ENCODE assay signal across 9 cellular contexts in genomic region chr2:102664439-102665042, GRCh38. TPM values are rescaled to one million over a fixed set of nuclear protein-coding genes. Genes with fewer than 3 reads are reported as not detected.
DNase-seq lines count a peak whose midpoint lies in the region; ATAC-seq and TF ChIP-seq lines count a peak whose summit lies in the region.
"Had no signal": no experiment of that assay in that cellular context is flagged by ENCODE, and none has a peak within 500 bp of the region (broad histone marks: within the 10 kb centered on the region; RNA-seq: fewer than 3 reads in every experiment).

No MANE protein-coding gene starts in this region.

- intact Hi-C loops in Calu3 (cut with micrococcal nuclease; ENCODE audit: unreplicated experiment), result no loop called here
- intact Hi-C loops in spleen (cut with DNase I; ENCODE audit: low total_unique reads), result no loop called here
- intact Hi-C loops in vagina (cut with DNase I), result no loop called here

- H3K9me3 Mint-ChIP-seq in Calu3 (ENCODE audit: low read depth, unreplicated experiment), result no peaks in the 10 kb centered on the region
- no peaks in the 10 kb centered on the region for H3K9me3 Mint-ChIP-seq in effector memory CD8-positive, alpha-beta T cell
- H3K9me3 Mint-ChIP-seq: naive thymus-derived CD8-positive, alpha-beta T cell had no signal

- H3K36me3 Mint-ChIP-seq in Calu3 (ENCODE audit: insufficient read depth, unreplicated experiment), result peaks cover 4% of the 10 kb centered on the region
- no peaks in the 10 kb centered on the region for H3K36me3 Mint-ChIP-seq in effector memory CD8-positive, alpha-beta T cell (ENCODE audit: insufficient read depth)

- H3K9me3 ChIP-seq in HEK293 (ENCODE audit: control insufficient read depth, insufficient read depth, low read depth, low read length) (no peaks in the 10 kb centered on the region), spleen (no peaks in the 10 kb centered on the region), vagina (no peaks in the 10 kb centered on the region)

- CTCF ChIA-PET in Calu3 (lab: Charles Lee) (no interaction called here), HEK293 (lab: Yijun Ruan, JAX) (interaction anchor here (0.6 to 1.2 kb wide), 2 partner anchors 89 to 176 kb away, joined by 3 read pairs; no protein-coding TSS in a partner anchor)

- H3K27ac Mint-ChIP-seq in Calu3 (ENCODE audit: unreplicated experiment), result no peak overlapping the region
- H3K27ac Mint-ChIP-seq in effector memory CD8-positive, alpha-beta T cell, result no peak overlapping the region
- H3K27ac Mint-ChIP-seq: naive thymus-derived CD8-positive, alpha-beta T cell had no signal

- POLR2A ChIA-PET in HEK293 (lab: Yijun Ruan, JAX), result no interaction called here

- TF ChIP-seq CTCF in Calu3 (IDR thresholded peaks at IDR 0.05; ENCODE audit: unreplicated experiment), result no peak
- TF ChIP-seq CTCF in HEK293 (tag by site-specific recombination; IDR thresholded peaks at IDR 0.05), result no peak
- TF ChIP-seq CTCF in kidney epithelial cell (IDR thresholded peaks at IDR 0.05; ENCODE audit: insufficient read depth, low read length, poor library complexity, severe bottlenecking), result no peak
- no peak for TF ChIP-seq CTCF in spleen (IDR thresholded peaks at IDR 0.05 in 8 of 11, conservative IDR thresholded peaks at IDR 0.05 in 3 of 11)
- TF ChIP-seq CTCF in vagina (IDR thresholded peaks at IDR 0.05), result no peak

- H3K27me3 ChIP-seq in kidney epithelial cell (ENCODE audit: control insufficient read depth, insufficient read depth, low read length) (no peaks in the 10 kb centered on the region), spleen (replicated peaks in 1 of 7) (peaks cover 0 to 10% (median 0%) of the 10 kb centered on the region in 7 donors), vagina (no peaks in the 10 kb centered on the region)

- H3K36me3 ChIP-seq in HEK293 (ENCODE audit: control insufficient read depth in 2 of 2, insufficient read depth in 1 of 2, low read length in 2 of 2) (no peaks in the 10 kb centered on the region), kidney epithelial cell (ENCODE audit: control insufficient read depth, insufficient read depth, low read length) (no peaks in the 10 kb centered on the region), spleen (no peaks in the 10 kb centered on the region), vagina (no peaks in the 10 kb centered on the region)

- H3K4me1 Mint-ChIP-seq in Calu3 (ENCODE audit: low read depth, unreplicated experiment), result peaks cover 42% of the 10 kb centered on the region
- H3K4me1 Mint-ChIP-seq in effector memory CD8-positive, alpha-beta T cell (ENCODE audit: low read depth in 2 of 2), result peaks cover 0 to 4% of the 10 kb centered on the region in 2 donors

- H3K4me3 ChIP-seq in HEK293 (ENCODE audit: low read depth, low read length) (no peak overlapping the region), kidney epithelial cell (ENCODE audit: low read depth, low read length) (no peak overlapping the region), spleen (no peak overlapping the region), vagina (no peak overlapping the region)

- 58 to 79% (median 72%) methylated on average over 2 of the region's 2 CpGs for WGBS in spleen, 5 donors

- no peak for ATAC-seq in effector memory CD8-positive, alpha-beta T cell (replicated peaks)

- H3K4me3 Mint-ChIP-seq in Calu3 (ENCODE audit: low read depth, unreplicated experiment), result no peak overlapping the region
- no peak overlapping the region for H3K4me3 Mint-ChIP-seq in effector memory CD8-positive, alpha-beta T cell
- H3K4me3 Mint-ChIP-seq: naive thymus-derived CD8-positive, alpha-beta T cell had no signal

- no TSS peak for BruUV-seq in Calu3 (replicated peaks; lab: Mats Ljungman, UMichigan)

- H3K4me1 ChIP-seq in HEK293 (ENCODE audit: control insufficient read depth, insufficient read depth, low read length), result no peaks in the 10 kb centered on the region
- no peaks in the 10 kb centered on the region for H3K4me1 ChIP-seq in spleen
- no peaks in the 10 kb centered on the region for H3K4me1 ChIP-seq in vagina

- H3K27me3 Mint-ChIP-seq in Calu3 (ENCODE audit: unreplicated experiment), result no peaks in the 10 kb centered on the region
- H3K27me3 Mint-ChIP-seq in effector memory CD8-positive, alpha-beta T cell, result peaks cover 30 to 58% of the 10 kb centered on the region in 2 donors

- TF ChIP-seq POLR2A in spleen (IDR thresholded peaks at IDR 0.05), result no peak
- no peak for TF ChIP-seq POLR2A in vagina (IDR thresholded peaks at IDR 0.05)

- H3K27ac ChIP-seq in HEK293 (ENCODE audit: extremely low read depth, low read depth, low read length) (no peak overlapping the region), spleen (no peak overlapping the region), vagina (no peak overlapping the region)

- peak; percentile 53 for DNase-seq in Calu3
- peak; percentile 53 to 59 for DNase-seq in activated CD4-positive, alpha-beta T cell treated with anti-CD3 and anti-CD28 coated beads for 4 hours
- DNase-seq in kidney epithelial cell (ENCODE audit: low read depth), result peak; percentile 88
- no peak for DNase-seq in effector memory CD8-positive, alpha-beta T cell
- no peak for DNase-seq in spleen
- DNase-seq in vagina (ENCODE audit: extremely low spot score in 2 of 2), result no peak
- DNase-seq in NCI-H146 treated with DMSO at 0.1 percent for 48 hours (lab: John Stamatoyannopoulos, UW; ENCODE audit: unreplicated experiment), result no peak
- DNase-seq: naive thymus-derived CD8-positive, alpha-beta T cell had no signal

TF ChIP-seq in HEK293, 187 proteins besides CTCF, POLR2A, EP300 and RAD21:
- TF ChIP-seq ZFHX2 (tag by site-specific recombination; conservative IDR thresholded peaks at IDR 0.05) (peak; percentile 74), EGR2 (tag by site-specific recombination; IDR thresholded peaks at IDR 0.05; ENCODE audit: low read depth) (peak; percentile 72), TCF7L2 (IDR thresholded peaks at IDR 0.05; ENCODE audit: borderline replicate concordance, low read depth, low read length) (no peak), SP3 (tag by site-specific recombination; IDR thresholded peaks at IDR 0.05) (peak; percentile 33; the same call in 1 of the 2 replicates), SP7 (tag by site-specific recombination; IDR thresholded peaks at IDR 0.05) (0 out of 2 replicates have a peak, but pooled peaks have one; percentile 12)
TF ChIP-seq in HEK293: peak in this region for 4.

RNA-seq across cellular contexts. Expression of gene SLC9A2, which starts 45.2 kb away (rescaled TPM):
- total RNA-seq in Calu3 (2022) (5.7 and 5.9 TPM in 2 replicates), kidney epithelial cell (3.4 and 4.9 TPM in 2 replicates), spleen (under 1 TPM in 1 of 7 donors, not detected in 6; 0.20 TPM), vagina (not detected)
- polyA plus RNA-seq in spleen, result under 1 TPM in 1 of 3 donors, not detected in 2; 0.02 TPM
- total RNA-seq: naive thymus-derived CD8-positive, alpha-beta T cell had no signal
- polyA plus RNA-seq: naive thymus-derived CD8-positive, alpha-beta T cell had no signal

Comparison
In these comparisons a context has a peak if more than half of its experiments do, and no peak if none do; other contexts are left out.
1. DNase-seq: peak in Calu3 (single experiment), activated CD4-positive, alpha-beta T cell treated with anti-CD3 and anti-CD28 coated beads for 4 hours (2 of 2) and kidney epithelial cell (single experiment); none in effector memory CD8-positive, alpha-beta T cell (0 of 3), spleen (single experiment), vagina (0 of 2) and NCI-H146 treated with DMSO at 0.1 percent for 48 hours (single experiment).